Comparison of ENCODE assay signal across 8 cellular contexts in genomic region chr3:132253262-132253878, GRCh38.
DNase-seq lines count a peak whose midpoint lies in the region; ATAC-seq, FAIRE-seq and TF ChIP-seq lines count a peak whose summit lies in the region.

No MANE protein-coding gene starts in this region.

- H3K36me3 ChIP-seq in K562 (ENCODE audit: control insufficient read depth, insufficient read depth, low read length) (no peaks in the 10 kb centered on the region), kidney epithelial cell (ENCODE audit: control insufficient read depth, insufficient read depth, low read length) (no peaks in the 10 kb centered on the region), aorta (ENCODE audit: control insufficient read depth in 1 of 2, insufficient read depth in 2 of 2, low read length in 1 of 2) (no peaks in the 10 kb centered on the region)

- H3K79me2 ChIP-seq in K562 (ENCODE audit: control insufficient read depth, insufficient read depth, low read length), result no peaks in the 10 kb centered on the region

- TF ChIP-seq CTCF in K562 (IDR thresholded peaks at IDR 0.05 in 2 of 3, conservative IDR thresholded peaks at IDR 0.05 in 1 of 3; ENCODE audit: insufficient read depth in 2 of 3, low read depth in 1 of 3, low read length in 3 of 3), result peak; percentile 50 to 67 (median 51); a peak in 5 of 6 replicates
- peak; percentile 76 for TF ChIP-seq CTCF in kidney epithelial cell (IDR thresholded peaks at IDR 0.05; ENCODE audit: insufficient read depth, low read length, poor library complexity, severe bottlenecking)
- peak; percentile 87 for TF ChIP-seq CTCF in type B pancreatic cell (conservative IDR thresholded peaks at IDR 0.05)

- no peak overlapping the region for H3K9ac ChIP-seq in K562 (ENCODE audit: insufficient read depth in 1 of 2, low read depth in 2 of 2, low read length in 2 of 2)

- intact Hi-C loops in K562 (cut with micrococcal nuclease) (loop anchor here (1.0 to 10.0 kb wide), 3 partner anchors 90 to 391 kb away; no protein-coding TSS in a partner anchor), aorta (cut with DNase I) (loop anchor here in 1 of 2 donors (2.0 to 10.0 kb wide), 2 partner anchors 89 to 141 kb away; no protein-coding TSS in a partner anchor)

- H3K36me3 Mint-ChIP-seq in type B pancreatic cell, result no peaks in the 10 kb centered on the region

- peak; percentile 82 for FAIRE-seq in K562 (lab: Jason Lieb, UNC)

- peaks cover 11% of the 10 kb centered on the region for H3K4me1 Mint-ChIP-seq in type B pancreatic cell (ENCODE audit: unreplicated experiment)

- POLR2A ChIA-PET in K562 (lab: Yijun Ruan, JAX), result no interaction called here

- H3K4me1 ChIP-seq in K562 (replicated peaks in 1 of 2; ENCODE audit: control insufficient read depth in 2 of 2, insufficient read depth in 2 of 2, low read length in 2 of 2) (no peaks in the 10 kb centered on the region), aorta (ENCODE audit: control insufficient read depth in 1 of 2, insufficient read depth in 2 of 2, low read length in 2 of 2) (no peaks in the 10 kb centered on the region)

- H3K9me1 ChIP-seq in K562 (ENCODE audit: control insufficient read depth, insufficient read depth, low read length), result no peaks in the 10 kb centered on the region

- TF ChIP-seq EP300 in K562 (IDR thresholded peaks at IDR 0.05; ENCODE audit: low read length), result no peak

- no peak overlapping the region for H3K4me3 Mint-ChIP-seq in type B pancreatic cell

- H3K9me3 ChIP-seq in K562 (replicated peaks; ENCODE audit: control insufficient read depth, insufficient read depth, low read depth, low read length) (no peaks in the 10 kb centered on the region), aorta (ENCODE audit: control insufficient read depth, low read length) (no peaks in the 10 kb centered on the region)

- DNase-seq in DMS79 treated with DMSO at 0.1 percent for 48 hours (lab: John Stamatoyannopoulos, UW) (peak; percentile 51), NCI-H2196 treated with DMSO at 0.1 percent for 48 hours (lab: John Stamatoyannopoulos, UW; ENCODE audit: unreplicated experiment) (peak; percentile 64), K562 (ENCODE audit: extremely low read depth in 1 of 4, low spot score in 3 of 4) (peak in 3 of 4 experiments; percentile 11 to 54 (median 32)), kidney epithelial cell (ENCODE audit: low read depth) (no peak), type B pancreatic cell (ENCODE audit: extremely low spot score, unreplicated experiment) (no peak), aorta (no peak), cerebellar nuclear complex (lab: John Stamatoyannopoulos, UW) (no peak)

- H4K20me1 ChIP-seq in K562 (replicated peaks; ENCODE audit: control insufficient read depth, insufficient read depth, low read length), result no peaks in the 10 kb centered on the region

- no peak overlapping the region for H3K27ac ChIP-seq in K562 (ENCODE audit: extremely low read depth, low read depth, low read length)
- H3K27ac ChIP-seq in aorta (ENCODE audit: low read depth in 1 of 2, low read length in 2 of 2), result no peak overlapping the region

- CTCF ChIA-PET in K562 (lab: Yijun Ruan, JAX; ENCODE audit: low intra/inter-chr PET ratio), result interaction anchor here (2.1 to 2.4 kb wide), 2 partner anchors 90 to 146 kb away, joined by 11 to 19 read pairs; no protein-coding TSS in a partner anchor

- TF ChIP-seq POLR2A in K562 (conservative IDR thresholded peaks at IDR 0.05), result no peak

- no TSS peak for BruUV-seq in K562 (replicated peaks; lab: Mats Ljungman, UMichigan)

- H3K27me3 Mint-ChIP-seq in type B pancreatic cell, result peaks cover 5% of the 10 kb centered on the region

- H3K4me3 ChIP-seq in K562, result no peak overlapping the region
- H3K4me3 ChIP-seq in kidney epithelial cell (ENCODE audit: low read depth, low read length), result no peak overlapping the region
- H3K4me3 ChIP-seq in aorta (ENCODE audit: low read length in 2 of 2), result no peak overlapping the region

- peaks cover 6% of the 10 kb centered on the region for H3K9me3 Mint-ChIP-seq in type B pancreatic cell

- WGBS in K562 (ENCODE audit: insufficient coverage, low coverage, missing lambda C conversion rate), result 2% methylated on average over 4 of the region's 4 CpGs
- WGBS in aorta, 2 donors, result 3 to 5% methylated on average over 4 of the region's 4 CpGs

- H3K27ac Mint-ChIP-seq in type B pancreatic cell, result no peak overlapping the region

- no peak overlapping the region for H3K4me2 ChIP-seq in K562 (ENCODE audit: insufficient read depth, low read length)

- no peak overlapping the region for H2AFZ ChIP-seq in K562 (ENCODE audit: low read depth, low read length)

- ATAC-seq in GM21423 (IDR thresholded peaks at IDR 0.05; ENCODE audit: unreplicated experiment) (peak; percentile 50), K562 (peak; percentile 67; the same call in 2 of the 3 replicates), aorta (ENCODE audit: low FRiP score) (no peak)

- in situ Hi-C loops in K562 (cut with MboI), result no loop called here

- H3K27me3 ChIP-seq in K562 (ENCODE audit: control insufficient read depth in 2 of 2, insufficient read depth in 2 of 2, low read length in 2 of 2), result no peaks in the 10 kb centered on the region
- H3K27me3 ChIP-seq in kidney epithelial cell (ENCODE audit: control insufficient read depth, insufficient read depth, low read length), result no peaks in the 10 kb centered on the region
- H3K27me3 ChIP-seq in aorta (ENCODE audit: control insufficient read depth in 1 of 2, insufficient read depth in 2 of 2, low read length in 1 of 2), result no peaks in the 10 kb centered on the region

- TF ChIP-seq RAD21 in K562 (CRISPR knock-in tag; conservative IDR thresholded peaks at IDR 0.05 in 1 of 2, IDR thresholded peaks at IDR 0.05 in 1 of 2), result peak; percentile 50 to 56

TF ChIP-seq in K562, 482 proteins besides CTCF, POLR2A, EP300 and RAD21:
- TF ChIP-seq, protein P1, sequence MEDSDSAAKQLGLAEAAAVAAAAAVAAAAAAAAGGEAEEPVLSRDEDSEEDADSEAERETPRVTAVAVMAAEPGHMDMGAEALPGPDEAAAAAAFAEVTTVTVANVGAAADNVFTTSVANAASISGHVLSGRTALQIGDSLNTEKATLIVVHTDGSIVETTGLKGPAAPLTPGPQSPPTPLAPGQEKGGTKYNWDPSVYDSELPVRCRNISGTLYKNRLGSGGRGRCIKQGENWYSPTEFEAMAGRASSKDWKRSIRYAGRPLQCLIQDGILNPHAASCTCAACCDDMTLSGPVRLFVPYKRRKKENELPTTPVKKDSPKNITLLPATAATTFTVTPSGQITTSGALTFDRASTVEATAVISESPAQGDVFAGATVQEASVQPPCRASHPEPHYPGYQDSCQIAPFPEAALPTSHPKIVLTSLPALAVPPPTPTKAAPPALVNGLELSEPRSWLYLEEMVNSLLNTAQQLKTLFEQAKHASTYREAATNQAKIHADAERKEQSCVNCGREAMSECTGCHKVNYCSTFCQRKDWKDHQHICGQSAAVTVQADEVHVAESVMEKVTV (CRISPR knock-in tag; IDR thresholded peaks at IDR 0.05), result 0 out of 2 replicates have a peak, but pooled peaks have one; percentile 31
- TF ChIP-seq MCM7 (IDR thresholded peaks at IDR 0.05) (no peak), KDM4B (IDR thresholded peaks at IDR 0.05; ENCODE audit: borderline replicate concordance in 2 of 2, low read depth in 1 of 2) (no peak), MAFK (IDR thresholded peaks at IDR 0.05; ENCODE audit: low read length) (0 out of 2 replicates have a peak, but pooled peaks have one; percentile 7)

Comparison
In these comparisons a context has a peak if more than half of its experiments do, and no peak if none do; other contexts are left out.
1. DNase-seq: peak in DMS79 treated with DMSO at 0.1 percent for 48 hours (single experiment), NCI-H2196 treated with DMSO at 0.1 percent for 48 hours (single experiment) and K562 (3 of 4); none in kidney epithelial cell (single experiment), type B pancreatic cell (single experiment), aorta (0 of 2) and cerebellar nuclear complex (0 of 2).
2. Peak in every context shown above with its lines, with median percentiles within 50 percentile points of each other: CTCF ChIP-seq.